Comparison of ENCODE assay signal across 20 cellular contexts in genomic region chr20:40320612-40321011, GRCh38.
"Had no signal": no experiment of that assay in that cellular context is flagged by ENCODE, and none has a peak within 500 bp of the region (broad histone marks: within the 10 kb centered on the region; RNA-seq: fewer than 3 reads in every experiment).

No MANE protein-coding gene starts in this region.

- DNase-seq: cortex of kidney; foreskin fibroblast; heart left ventricle; kidney; left lung; mammary epithelial cell; mesendoderm; midbrain; naive thymus-derived CD4-positive, alpha-beta T cell; sigmoid colon; stimulated activated CD4-positive, alpha-beta T cell treated with anti-CD3 and anti-CD28 coated beads, Interleukin-2, amount 100 ng/mL, for 24 hours; stimulated activated CD4-positive, alpha-beta T cell treated with anti-CD3 and anti-CD28 coated beads, Interleukin-4, amount 100 ng/mL, for 24 hours; stimulated activated naive CD4-positive, alpha-beta T cell treated with Interleukin-2 at 50 U/mL for 16 hours; stomach; testis; tibial artery had no signal

- H3K9me3 Mint-ChIP-seq: nephron; neural progenitor cell; stimulated activated effector memory CD8-positive, alpha-beta T cell treated with anti-CD3 and anti-CD28 coated beads, Interleukin-12 subunit alpha, Interleukin-12 subunit beta, amount 100 ng/mL, for 72 hours had no signal

- H3K27ac Mint-ChIP-seq: naive thymus-derived CD4-positive, alpha-beta T cell; nephron; stimulated activated effector memory CD8-positive, alpha-beta T cell treated with anti-CD3 and anti-CD28 coated beads, Interleukin-12 subunit alpha, Interleukin-12 subunit beta, amount 100 ng/mL, for 72 hours had no signal

- ATAC-seq: gastroesophageal sphincter; heart left ventricle; left lung; naive thymus-derived CD4-positive, alpha-beta T cell; stimulated activated effector memory CD8-positive, alpha-beta T cell treated with anti-CD3 and anti-CD28 coated beads, Interleukin-12 subunit alpha, Interleukin-12 subunit beta, amount 100 ng/mL, for 72 hours had no signal

- H3K4me3 Mint-ChIP-seq: naive thymus-derived CD4-positive, alpha-beta T cell; nephron; neural progenitor cell; stimulated activated effector memory CD8-positive, alpha-beta T cell treated with anti-CD3 and anti-CD28 coated beads, Interleukin-12 subunit alpha, Interleukin-12 subunit beta, amount 100 ng/mL, for 72 hours had no signal

- H3K36me3 Mint-ChIP-seq: naive thymus-derived CD4-positive, alpha-beta T cell; neural progenitor cell; stimulated activated effector memory CD8-positive, alpha-beta T cell treated with anti-CD3 and anti-CD28 coated beads, Interleukin-12 subunit alpha, Interleukin-12 subunit beta, amount 100 ng/mL, for 72 hours had no signal

- H3K4me1 Mint-ChIP-seq: naive thymus-derived CD4-positive, alpha-beta T cell; stimulated activated effector memory CD8-positive, alpha-beta T cell treated with anti-CD3 and anti-CD28 coated beads, Interleukin-12 subunit alpha, Interleukin-12 subunit beta, amount 100 ng/mL, for 72 hours had no signal
